Comparison of ENCODE assay signal across 30 cellular contexts in genomic region chr15:58572521-58572920, GRCh38.
"Had no signal": no experiment of that assay in that cellular context is flagged by ENCODE, and none has a peak within 500 bp of the region (broad histone marks: within the 10 kb centered on the region; RNA-seq: fewer than 3 reads in every experiment).

No MANE protein-coding gene starts in this region.

- H3K9me3 ChIP-seq: ascending aorta, breast epithelium, gastrocnemius medialis had no signal

- DNase-seq: activated CD4-positive, alpha-beta T cell treated with anti-CD3 and anti-CD28 coated beads for 36 hours; activated CD4-positive, alpha-beta T cell treated with anti-CD3 and anti-CD28 coated beads, Interleukin-2, amount 50 U/mL, for 1 hour; activated CD4-positive, alpha-beta T cell treated with anti-CD3 and anti-CD28 coated beads, Interleukin-2, amount 50 U/mL, for 48 hours; activated CD4-positive, CD25-positive, alpha-beta regulatory T cell; activated CD4-positive, CD25-positive, alpha-beta regulatory T cell treated with anti-CD3 and anti-CD28 coated beads, Interleukin-2, amount 50 U/mL, for 72 hours; activated CD8-positive, alpha-beta memory T cell treated with anti-CD3 and anti-CD28 coated beads for 24 hours; activated CD8-positive, alpha-beta T cell treated with anti-CD3 and anti-CD28 coated beads for 36 hours; activated gamma-delta T cell; activated naive CD4-positive, alpha-beta T cell; activated naive CD4-positive, alpha-beta T cell treated with anti-CD3 and anti-CD28 coated beads, Interleukin-2, amount 10 ng/mL, durations not matched to agents 7 days and 5 days; activated naive CD8-positive, alpha-beta T cell treated with anti-CD3 and anti-CD28 coated beads, Interleukin-2, amount 10 ng/mL, durations not matched to agents 7 days and 5 days; activated T-cell treated with anti-CD3 and anti-CD28 coated beads, Interleukin-2, amount 50 U/mL, for 4 hours; dorsolateral prefrontal cortex; effector memory CD4-positive, alpha-beta T cell; endodermal cell; foreskin keratinocyte; gastrocnemius medialis; glutamatergic neuron; heart right ventricle; T-helper 2 cell had no signal

- H3K4me1 ChIP-seq: ascending aorta, breast epithelium, foreskin keratinocyte had no signal

- H3K79me2 ChIP-seq: hepatocyte had no signal

- H2AFZ ChIP-seq: hepatocyte had no signal

- H3K4me3 Mint-ChIP-seq: activated CD4-positive, alpha-beta T cell treated with anti-CD3 and anti-CD28 coated beads for 36 hours; activated CD8-positive, alpha-beta T cell treated with anti-CD3 and anti-CD28 coated beads for 36 hours; activated naive CD4-positive, alpha-beta T cell treated with anti-CD3 and anti-CD28 coated beads, Interleukin-2, amount 10 ng/mL, durations not matched to agents 7 days and 5 days; activated naive CD8-positive, alpha-beta T cell treated with anti-CD3 and anti-CD28 coated beads, Interleukin-2, amount 10 ng/mL, durations not matched to agents 7 days and 5 days; activated T-cell treated with anti-CD3 and anti-CD28 coated beads, Interleukin-2, amount 50 U/mL, for 4 hours; brain; central memory CD8-positive, alpha-beta T cell; dendritic cell treated with granulocyte-macrophage colony-stimulating factor and Interleukin-4, amounts not matched to agents 40 ng/mL and 50 ng/mL, for 4 days; endodermal cell had no signal

- H3K27ac Mint-ChIP-seq: activated CD4-positive, alpha-beta T cell treated with anti-CD3 and anti-CD28 coated beads for 36 hours; activated CD8-positive, alpha-beta T cell treated with anti-CD3 and anti-CD28 coated beads for 36 hours; activated naive CD4-positive, alpha-beta T cell treated with anti-CD3 and anti-CD28 coated beads, Interleukin-2, amount 10 ng/mL, durations not matched to agents 7 days and 5 days; activated naive CD8-positive, alpha-beta T cell treated with anti-CD3 and anti-CD28 coated beads, Interleukin-2, amount 10 ng/mL, durations not matched to agents 7 days and 5 days; dendritic cell treated with granulocyte-macrophage colony-stimulating factor and Interleukin-4, amounts not matched to agents 40 ng/mL and 50 ng/mL, for 4 days; endodermal cell had no signal

- H3K36me3 ChIP-seq: ascending aorta, breast epithelium, gastrocnemius medialis, heart right ventricle had no signal

- H3K9me3 Mint-ChIP-seq: activated CD8-positive, alpha-beta T cell treated with anti-CD3 and anti-CD28 coated beads for 36 hours; activated naive CD4-positive, alpha-beta T cell treated with anti-CD3 and anti-CD28 coated beads, Interleukin-2, amount 50 U/mL, for 72 hours; activated T-cell treated with anti-CD3 and anti-CD28 coated beads, Interleukin-2, amount 50 U/mL, for 4 hours; central memory CD8-positive, alpha-beta T cell; dendritic cell treated with granulocyte-macrophage colony-stimulating factor and Interleukin-4, amounts not matched to agents 40 ng/mL and 50 ng/mL, for 4 days had no signal

- H3K27me3 Mint-ChIP-seq: activated CD4-positive, alpha-beta T cell treated with anti-CD3 and anti-CD28 coated beads for 36 hours; activated CD8-positive, alpha-beta T cell treated with anti-CD3 and anti-CD28 coated beads for 36 hours; activated naive CD4-positive, alpha-beta T cell treated with anti-CD3 and anti-CD28 coated beads, Interleukin-2, amount 10 ng/mL, durations not matched to agents 7 days and 5 days; activated naive CD8-positive, alpha-beta T cell treated with anti-CD3 and anti-CD28 coated beads, Interleukin-2, amount 10 ng/mL, durations not matched to agents 7 days and 5 days; central memory CD8-positive, alpha-beta T cell; dendritic cell treated with granulocyte-macrophage colony-stimulating factor and Interleukin-4, amounts not matched to agents 40 ng/mL and 50 ng/mL, for 4 days had no signal

- FAIRE-seq: TTC549 had no signal

- H3K4me2 ChIP-seq: hepatocyte had no signal

- H3K36me3 Mint-ChIP-seq: activated naive CD4-positive, alpha-beta T cell treated with anti-CD3 and anti-CD28 coated beads, Interleukin-2, amount 10 ng/mL, durations not matched to agents 7 days and 5 days; activated naive CD4-positive, alpha-beta T cell treated with anti-CD3 and anti-CD28 coated beads, Interleukin-2, amount 50 U/mL, for 72 hours; brain had no signal

- H3K27me3 ChIP-seq: ascending aorta, breast epithelium, dorsolateral prefrontal cortex, foreskin keratinocyte, gastrocnemius medialis, heart right ventricle, hepatocyte had no signal

- ATAC-seq: activated CD4-positive, alpha-beta T cell treated with anti-CD3 and anti-CD28 coated beads for 36 hours; activated CD8-positive, alpha-beta T cell treated with anti-CD3 and anti-CD28 coated beads for 36 hours; activated naive CD4-positive, alpha-beta T cell treated with anti-CD3 and anti-CD28 coated beads, Interleukin-2, amount 50 U/mL, for 72 hours; activated T-cell treated with anti-CD3 and anti-CD28 coated beads, Interleukin-2, amount 50 U/mL, for 4 hours; esophagus mucosa; foreskin keratinocyte; gastrocnemius medialis; heart right ventricle had no signal

- H3K4me3 ChIP-seq: ascending aorta, breast epithelium, coronary artery, gastrocnemius medialis, heart right ventricle, hepatocyte had no signal

- H3K4me1 Mint-ChIP-seq: central memory CD8-positive, alpha-beta T cell had no signal

- H3K27ac ChIP-seq: ascending aorta, breast epithelium, coronary artery, foreskin keratinocyte, gastrocnemius medialis, heart right ventricle, hepatocyte had no signal
